1 cellular context compared by ENCODE assay signal in genomic region chr17:28357901-28358197, GRCh38.
A peak's percentile ranks its signal among the peaks of the same experiment; 100 is the strongest.
TF ChIP-seq lines count a peak whose summit lies in the region.

No MANE protein-coding gene starts in this region.

TF ChIP-seq in H1, 55 proteins besides CTCF, POLR2A, EP300 and RAD21:
- TF ChIP-seq JUN (IDR thresholded peaks at IDR 0.05; ENCODE audit: low read depth, low read length) (no peak), KDM5A (IDR thresholded peaks at IDR 0.05; ENCODE audit: low read length) (peak; percentile 83; the same call in 1 of the 2 replicates), KDM1A (IDR thresholded peaks at IDR 0.05; ENCODE audit: borderline replicate concordance, low read length) (no peak)
- TF ChIP-seq, protein P1, sequence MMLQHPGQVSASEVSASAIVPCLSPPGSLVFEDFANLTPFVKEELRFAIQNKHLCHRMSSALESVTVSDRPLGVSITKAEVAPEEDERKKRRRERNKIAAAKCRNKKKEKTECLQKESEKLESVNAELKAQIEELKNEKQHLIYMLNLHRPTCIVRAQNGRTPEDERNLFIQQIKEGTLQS (IDR thresholded peaks at IDR 0.05; ENCODE audit: insufficient read depth, low read depth, low read length) = no peak
